ENCODE assay signal across 8 cellular contexts in the genomic region with DNA sequence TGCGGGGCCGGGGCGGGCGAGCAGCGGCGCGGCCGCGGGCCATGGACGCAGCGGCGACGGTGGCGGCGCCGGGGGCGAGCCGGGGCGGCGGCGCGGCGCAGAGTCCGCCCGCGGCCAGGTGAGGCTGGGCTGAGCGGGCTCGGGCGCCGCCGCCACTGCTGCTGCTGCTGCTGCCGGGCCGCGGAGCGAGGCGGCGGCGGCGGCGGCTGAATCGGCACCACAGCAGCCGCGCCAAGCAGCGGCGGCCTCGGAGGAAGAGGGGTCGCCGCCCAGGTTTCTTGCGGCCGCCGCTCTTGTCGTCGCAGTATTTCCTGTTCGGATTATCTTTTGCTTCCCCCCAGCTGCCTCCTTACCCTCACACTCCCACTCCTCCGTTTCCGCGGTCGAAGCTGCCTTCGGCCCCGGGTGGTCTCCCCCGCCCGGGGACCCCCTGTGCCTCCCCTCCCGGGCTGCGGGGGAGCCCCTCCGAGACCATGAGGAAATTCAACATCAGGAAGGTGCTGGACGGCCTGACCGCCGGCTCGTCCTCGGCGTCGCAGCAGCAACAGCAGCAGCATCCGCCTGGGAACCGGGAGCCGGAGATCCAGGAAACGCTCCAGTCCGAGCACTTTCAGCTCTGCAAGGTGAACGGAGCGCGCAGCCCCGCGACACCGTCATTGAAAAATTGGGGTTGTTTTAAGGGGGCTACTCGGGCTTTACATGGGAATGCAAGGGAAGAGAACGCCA. TPM values are rescaled to one million over a fixed set of nuclear protein-coding genes. Genes with fewer than 3 reads are reported as not detected.
DNase-seq lines count a peak whose midpoint lies in the region; ATAC-seq lines count a peak whose summit lies in the region.

A gene (plus strand): TSS at position 358 of the 726 bp plus-strand sequence. CDS start 116 bp downstream, at position 474.

- no peaks in the 10 kb centered on the region for H3K27me3 ChIP-seq in HUES48 (ENCODE audit: control insufficient read depth, insufficient read depth, low read length)

- peak; percentile 15 for DNase-seq in DMS53 treated with DMSO at 0.1 percent for 48 hours (lab: John Stamatoyannopoulos, UW; ENCODE audit: unreplicated experiment)
- peak; percentile 77 for DNase-seq in astrocyte of the hippocampus (ENCODE audit: low read depth, low spot score)
- DNase-seq in hypothalamus (lab: John Stamatoyannopoulos, UW), result peak in 40 of 51 donors; percentile 5 to 70 (median 26)
- DNase-seq in retina, result peak; percentile 78
- DNase-seq in superior temporal gyrus (ENCODE audit: extremely low spot score), result no peak

- peak within 1 kb of the TSS; percentile 68 for H3K9ac ChIP-seq in HUES48 (ENCODE audit: low read depth, low read length)

- H3K4me1 ChIP-seq in HUES48 (ENCODE audit: control insufficient read depth, insufficient read depth, low read length), result no peaks in the 10 kb centered on the region

- H3K27ac ChIP-seq in HUES48 (ENCODE audit: low read depth, low read length), result peak within 1 kb of the TSS; percentile 63

- peak; percentile 29 for ATAC-seq in GM21381 (IDR thresholded peaks at IDR 0.05; ENCODE audit: unreplicated experiment)

- peak within 1 kb of the TSS; percentile 73 for H3K4me3 ChIP-seq in HUES48 (ENCODE audit: low read depth, low read length)

- intact Hi-C loops in T-helper 2 cell treated with Interferon-gamma antibody and Interleukin-4, amounts not matched to agents 100 ng/mL and 5 ng/mL, for 36 hours (cut with micrococcal nuclease), result loop anchor here (5.0 to 10.0 kb wide), 3 partner anchors 303 to 419 kb away; a partner anchor contains a TSS

- no peaks in the 10 kb centered on the region for H3K9me3 ChIP-seq in HUES48 (ENCODE audit: control insufficient read depth, insufficient read depth, low read length)

- no peaks in the 10 kb centered on the region for H3K36me3 ChIP-seq in HUES48 (ENCODE audit: control insufficient read depth, insufficient read depth, low read length)

RNA-seq across cellular contexts. Expression of the gene that starts here (rescaled TPM):
- 19.6 and 22.5 TPM in 2 replicates for total RNA-seq in T-helper 2 cell treated with Interferon-gamma antibody and Interleukin-4, amounts not matched to agents 100 ng/mL and 5 ng/mL, for 36 hours
